Comparison of ENCODE assay signal across 8 cellular contexts in genomic region chr16:85615852-85616607, GRCh38. TPM values are rescaled to one million over a fixed set of nuclear protein-coding genes. Genes with fewer than 3 reads are reported as not detected.
DNase-seq lines count a peak whose midpoint lies in the region; ATAC-seq and TF ChIP-seq lines count a peak whose summit lies in the region.

No MANE protein-coding gene starts in this region.

- in situ Hi-C loops in GM13977 (cut with MboI; ENCODE audit: low pct_unique_long_range_greater_than_20kb, low sequenced_read_pairs, unreplicated experiment), result no loop called here

- H3K18ac ChIP-seq in neuronal stem cell (ENCODE audit: low read length), result peak overlapping the region; percentile 88

- no peak overlapping the region for H3K9ac ChIP-seq in neuronal stem cell (ENCODE audit: low read depth, low read length, poor library complexity)
- H3K9ac ChIP-seq in stomach smooth muscle (ENCODE audit: low read length in 2 of 2), result no peak overlapping the region

- H3K27ac ChIP-seq in RWPE2 (ENCODE audit: poor library complexity, severe bottlenecking) (peak overlapping the region; percentile 91), neuronal stem cell (replicated peaks; ENCODE audit: low read length) (peak overlapping the region; percentile 24), stomach smooth muscle (ENCODE audit: low read length) (peak overlapping the region; percentile 64)

- no peaks in the 10 kb centered on the region for H3K9me3 ChIP-seq in RWPE2 (ENCODE audit: severe bottlenecking)
- peaks cover 0 to 3% of the 10 kb centered on the region in 2 donors for H3K9me3 ChIP-seq in neuronal stem cell (replicated peaks in 1 of 2; ENCODE audit: control insufficient read depth in 2 of 2, insufficient read depth in 1 of 2, low read depth in 1 of 2, low read length in 2 of 2)
- H3K9me3 ChIP-seq in stomach smooth muscle (ENCODE audit: control insufficient read depth in 2 of 2, low read length in 2 of 2), result no peaks in the 10 kb centered on the region

- TF ChIP-seq CTCF in GM13977 (IDR thresholded peaks at IDR 0.05; ENCODE audit: extremely low read depth, insufficient read depth, missing control alignments) (peak; percentile 93), RWPE2 (IDR thresholded peaks at IDR 0.05; ENCODE audit: poor library complexity, severe bottlenecking) (peak; percentile 74), fibroblast of villous mesenchyme (IDR thresholded peaks at IDR 0.05; ENCODE audit: insufficient read depth, low read depth, low read length) (peak; percentile 95)

- peak overlapping the region; percentile 78 for H2AK5ac ChIP-seq in neuronal stem cell (ENCODE audit: low read depth, low read length)

- H3K14ac ChIP-seq in neuronal stem cell (ENCODE audit: low read length), result no peak overlapping the region

- peak; percentile 55 for DNase-seq in A172 (ENCODE audit: low spot score)
- peak; percentile 92 for DNase-seq in GM13977 (ENCODE audit: low spot score)
- no peak for DNase-seq in RWPE2 (ENCODE audit: low spot score)
- DNase-seq in activated effector memory CD4-positive, alpha-beta T cell treated with Interleukin-2 at 50 U/mL for 16 hours, result peak; percentile 67
- DNase-seq in fibroblast of villous mesenchyme (ENCODE audit: low read depth), result peak; percentile 83
- DNase-seq in neuronal stem cell (ENCODE audit: low spot score), result peak; percentile 79

- H3K4me1 ChIP-seq in RWPE2 (ENCODE audit: insufficient read depth, poor library complexity, severe bottlenecking) (peaks cover 7% of the 10 kb centered on the region), neuronal stem cell (ENCODE audit: control insufficient read depth in 2 of 2, insufficient read depth in 1 of 2, low read depth in 1 of 2, low read length in 2 of 2) (peaks cover 29 to 36% of the 10 kb centered on the region in 2 donors), stomach smooth muscle (ENCODE audit: control insufficient read depth, insufficient read depth, low read length) (peaks cover 44% of the 10 kb centered on the region)

- no peaks in the 10 kb centered on the region for H3K36me3 ChIP-seq in RWPE2 (ENCODE audit: low read depth)
- H3K36me3 ChIP-seq in neuronal stem cell (replicated peaks in 1 of 2; ENCODE audit: control insufficient read depth in 2 of 2, insufficient read depth in 2 of 2, low read length in 2 of 2), result peaks cover 0 to 32% of the 10 kb centered on the region in 2 donors
- H3K36me3 ChIP-seq in stomach smooth muscle (ENCODE audit: control insufficient read depth in 2 of 2, insufficient read depth in 2 of 2, low read length in 2 of 2), result no peaks in the 10 kb centered on the region

- H2BK5ac ChIP-seq in neuronal stem cell (ENCODE audit: low read length), result peak overlapping the region; percentile 7

- H3K4me3 ChIP-seq in RWPE2 (ENCODE audit: severe bottlenecking), result no peak overlapping the region
- no peak overlapping the region for H3K4me3 ChIP-seq in fibroblast of villous mesenchyme (ENCODE audit: low read depth, low read length)
- no peak overlapping the region for H3K4me3 ChIP-seq in neuronal stem cell (ENCODE audit: low read length in 2 of 2)
- peak overlapping the region in 1 of 2 donors; percentile 54 for H3K4me3 ChIP-seq in stomach smooth muscle (ENCODE audit: low read length in 2 of 2)

- ATAC-seq in HG03432 (IDR thresholded peaks at IDR 0.05; ENCODE audit: unreplicated experiment) (peak; percentile 30), RWPE2 (ENCODE audit: low read depth) (no peak)

- no peak overlapping the region for H2AFZ ChIP-seq in neuronal stem cell (ENCODE audit: low read length)

- no peak overlapping the region for H3K4ac ChIP-seq in neuronal stem cell (ENCODE audit: low read length)

- peak overlapping the region; percentile 57 for H3K23ac ChIP-seq in neuronal stem cell (ENCODE audit: low read depth, low read length, poor library complexity)

- no CpG with 5 or more reads among the region's 21 CpGs for WGBS in neuronal stem cell (ENCODE audit: extremely low coverage in 2 of 2, insufficient read length in 2 of 2, insufficient replicate concordance in 1 of 2), 2 donors

- peak overlapping the region; percentile 73 for H3K4me2 ChIP-seq in neuronal stem cell (ENCODE audit: insufficient read depth, low read length, poor library complexity, severe bottlenecking)

- H3K27me3 ChIP-seq in RWPE2 (ENCODE audit: insufficient read depth, poor library complexity, severe bottlenecking) (no peaks in the 10 kb centered on the region), neuronal stem cell (ENCODE audit: control insufficient read depth in 3 of 3, insufficient read depth in 3 of 3, low read depth in 1 of 3, low read length in 3 of 3) (peaks cover 0 to 8% (median 0%) of the 10 kb centered on the region in 3 experiments), stomach smooth muscle (ENCODE audit: control insufficient read depth in 1 of 2, insufficient read depth in 2 of 2, low read length in 2 of 2) (no peaks in the 10 kb centered on the region)

- H3K79me1 ChIP-seq in neuronal stem cell (ENCODE audit: low read depth, low read length), result peaks cover 2% of the 10 kb centered on the region

- H2BK120ac ChIP-seq in neuronal stem cell (ENCODE audit: low read depth, low read length), result peak overlapping the region; percentile 3

- peak overlapping the region; percentile 99 for H2BK15ac ChIP-seq in neuronal stem cell (ENCODE audit: low read length)

- no peak overlapping the region for H4K91ac ChIP-seq in neuronal stem cell (ENCODE audit: low read depth, low read length, poor library complexity)

- no peak overlapping the region for H4K8ac ChIP-seq in neuronal stem cell (ENCODE audit: low read depth, low read length)

- H2BK12ac ChIP-seq in neuronal stem cell (ENCODE audit: low read length), result no peak overlapping the region

RNA-seq across cellular contexts. Expression of gene GSE1, which starts 2.9 kb away (rescaled TPM):
- 9.7 and 13.4 TPM in 2 replicates for total RNA-seq in A172 (2014; rRNA removed; shearing (Covaris generic))
- 48.4 and 53.1 TPM in 2 replicates for total RNA-seq in fibroblast of villous mesenchyme
- polyA plus RNA-seq in neuronal stem cell (2013, experiment 1 of 2), result 5.7 TPM
- polyA plus RNA-seq in neuronal stem cell (2013, experiment 2 of 2), result 6.2 TPM

Comparison
In these comparisons a context has a peak if more than half of its experiments do, and no peak if none do; other contexts are left out.
1. H3K27ac ChIP-seq: peak in every context shown above with its lines; median percentile 91 in RWPE2; 64 in stomach smooth muscle; 24 in neuronal stem cell.